Comparison of ENCODE assay signal across 1 cellular context in the genomic region with DNA sequence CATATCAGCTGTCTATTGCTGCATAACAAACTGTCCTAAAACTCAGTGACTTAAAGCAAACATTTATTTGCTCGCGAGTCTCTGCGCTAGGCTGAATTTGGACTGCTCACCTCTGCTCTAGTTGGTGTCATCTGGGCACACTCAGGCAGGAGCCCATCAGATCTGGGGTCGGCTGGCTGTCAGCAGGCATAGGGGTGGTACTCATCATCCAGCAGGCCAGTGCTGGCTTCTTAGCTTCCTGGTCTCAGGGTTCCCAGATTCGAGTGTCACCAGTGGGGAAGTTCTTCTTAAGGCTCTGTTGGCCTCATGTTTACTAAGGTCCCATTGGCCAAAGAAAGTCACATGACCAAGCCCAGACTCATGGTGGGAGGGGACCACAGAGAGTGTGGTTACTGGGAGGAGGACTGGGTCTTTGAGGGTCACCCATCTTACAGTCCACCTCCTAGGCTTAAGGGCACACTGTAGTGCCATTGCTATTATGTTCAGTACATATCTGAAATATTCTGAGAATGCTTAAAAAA.
TF ChIP-seq lines count a peak whose summit lies in the region.

No MANE protein-coding gene starts in this region.

TF ChIP-seq in K562, 482 proteins besides CTCF, POLR2A, EP300 and RAD21 (continued from another document and continues in another):
- TF ChIP-seq, protein P1, sequence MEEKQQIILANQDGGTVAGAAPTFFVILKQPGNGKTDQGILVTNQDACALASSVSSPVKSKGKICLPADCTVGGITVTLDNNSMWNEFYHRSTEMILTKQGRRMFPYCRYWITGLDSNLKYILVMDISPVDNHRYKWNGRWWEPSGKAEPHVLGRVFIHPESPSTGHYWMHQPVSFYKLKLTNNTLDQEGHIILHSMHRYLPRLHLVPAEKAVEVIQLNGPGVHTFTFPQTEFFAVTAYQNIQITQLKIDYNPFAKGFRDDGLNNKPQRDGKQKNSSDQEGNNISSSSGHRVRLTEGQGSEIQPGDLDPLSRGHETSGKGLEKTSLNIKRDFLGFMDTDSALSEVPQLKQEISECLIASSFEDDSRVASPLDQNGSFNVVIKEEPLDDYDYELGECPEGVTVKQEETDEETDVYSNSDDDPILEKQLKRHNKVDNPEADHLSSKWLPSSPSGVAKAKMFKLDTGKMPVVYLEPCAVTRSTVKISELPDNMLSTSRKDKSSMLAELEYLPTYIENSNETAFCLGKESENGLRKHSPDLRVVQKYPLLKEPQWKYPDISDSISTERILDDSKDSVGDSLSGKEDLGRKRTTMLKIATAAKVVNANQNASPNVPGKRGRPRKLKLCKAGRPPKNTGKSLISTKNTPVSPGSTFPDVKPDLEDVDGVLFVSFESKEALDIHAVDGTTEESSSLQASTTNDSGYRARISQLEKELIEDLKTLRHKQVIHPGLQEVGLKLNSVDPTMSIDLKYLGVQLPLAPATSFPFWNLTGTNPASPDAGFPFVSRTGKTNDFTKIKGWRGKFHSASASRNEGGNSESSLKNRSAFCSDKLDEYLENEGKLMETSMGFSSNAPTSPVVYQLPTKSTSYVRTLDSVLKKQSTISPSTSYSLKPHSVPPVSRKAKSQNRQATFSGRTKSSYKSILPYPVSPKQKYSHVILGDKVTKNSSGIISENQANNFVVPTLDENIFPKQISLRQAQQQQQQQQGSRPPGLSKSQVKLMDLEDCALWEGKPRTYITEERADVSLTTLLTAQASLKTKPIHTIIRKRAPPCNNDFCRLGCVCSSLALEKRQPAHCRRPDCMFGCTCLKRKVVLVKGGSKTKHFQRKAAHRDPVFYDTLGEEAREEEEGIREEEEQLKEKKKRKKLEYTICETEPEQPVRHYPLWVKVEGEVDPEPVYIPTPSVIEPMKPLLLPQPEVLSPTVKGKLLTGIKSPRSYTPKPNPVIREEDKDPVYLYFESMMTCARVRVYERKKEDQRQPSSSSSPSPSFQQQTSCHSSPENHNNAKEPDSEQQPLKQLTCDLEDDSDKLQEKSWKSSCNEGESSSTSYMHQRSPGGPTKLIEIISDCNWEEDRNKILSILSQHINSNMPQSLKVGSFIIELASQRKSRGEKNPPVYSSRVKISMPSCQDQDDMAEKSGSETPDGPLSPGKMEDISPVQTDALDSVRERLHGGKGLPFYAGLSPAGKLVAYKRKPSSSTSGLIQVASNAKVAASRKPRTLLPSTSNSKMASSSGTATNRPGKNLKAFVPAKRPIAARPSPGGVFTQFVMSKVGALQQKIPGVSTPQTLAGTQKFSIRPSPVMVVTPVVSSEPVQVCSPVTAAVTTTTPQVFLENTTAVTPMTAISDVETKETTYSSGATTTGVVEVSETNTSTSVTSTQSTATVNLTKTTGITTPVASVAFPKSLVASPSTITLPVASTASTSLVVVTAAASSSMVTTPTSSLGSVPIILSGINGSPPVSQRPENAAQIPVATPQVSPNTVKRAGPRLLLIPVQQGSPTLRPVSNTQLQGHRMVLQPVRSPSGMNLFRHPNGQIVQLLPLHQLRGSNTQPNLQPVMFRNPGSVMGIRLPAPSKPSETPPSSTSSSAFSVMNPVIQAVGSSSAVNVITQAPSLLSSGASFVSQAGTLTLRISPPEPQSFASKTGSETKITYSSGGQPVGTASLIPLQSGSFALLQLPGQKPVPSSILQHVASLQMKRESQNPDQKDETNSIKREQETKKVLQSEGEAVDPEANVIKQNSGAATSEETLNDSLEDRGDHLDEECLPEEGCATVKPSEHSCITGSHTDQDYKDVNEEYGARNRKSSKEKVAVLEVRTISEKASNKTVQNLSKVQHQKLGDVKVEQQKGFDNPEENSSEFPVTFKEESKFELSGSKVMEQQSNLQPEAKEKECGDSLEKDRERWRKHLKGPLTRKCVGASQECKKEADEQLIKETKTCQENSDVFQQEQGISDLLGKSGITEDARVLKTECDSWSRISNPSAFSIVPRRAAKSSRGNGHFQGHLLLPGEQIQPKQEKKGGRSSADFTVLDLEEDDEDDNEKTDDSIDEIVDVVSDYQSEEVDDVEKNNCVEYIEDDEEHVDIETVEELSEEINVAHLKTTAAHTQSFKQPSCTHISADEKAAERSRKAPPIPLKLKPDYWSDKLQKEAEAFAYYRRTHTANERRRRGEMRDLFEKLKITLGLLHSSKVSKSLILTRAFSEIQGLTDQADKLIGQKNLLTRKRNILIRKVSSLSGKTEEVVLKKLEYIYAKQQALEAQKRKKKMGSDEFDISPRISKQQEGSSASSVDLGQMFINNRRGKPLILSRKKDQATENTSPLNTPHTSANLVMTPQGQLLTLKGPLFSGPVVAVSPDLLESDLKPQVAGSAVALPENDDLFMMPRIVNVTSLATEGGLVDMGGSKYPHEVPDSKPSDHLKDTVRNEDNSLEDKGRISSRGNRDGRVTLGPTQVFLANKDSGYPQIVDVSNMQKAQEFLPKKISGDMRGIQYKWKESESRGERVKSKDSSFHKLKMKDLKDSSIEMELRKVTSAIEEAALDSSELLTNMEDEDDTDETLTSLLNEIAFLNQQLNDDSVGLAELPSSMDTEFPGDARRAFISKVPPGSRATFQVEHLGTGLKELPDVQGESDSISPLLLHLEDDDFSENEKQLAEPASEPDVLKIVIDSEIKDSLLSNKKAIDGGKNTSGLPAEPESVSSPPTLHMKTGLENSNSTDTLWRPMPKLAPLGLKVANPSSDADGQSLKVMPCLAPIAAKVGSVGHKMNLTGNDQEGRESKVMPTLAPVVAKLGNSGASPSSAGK (IDR thresholded peaks at IDR 0.05): peak; percentile 84
- TF ChIP-seq HNRNPUL1 (IDR thresholded peaks at IDR 0.05; ENCODE audit: low read length): no peak
- TF ChIP-seq NBN (IDR thresholded peaks at IDR 0.05; ENCODE audit: low read depth): no peak
- no peak for TF ChIP-seq PRPF4 (IDR thresholded peaks at IDR 0.05; ENCODE audit: insufficient read depth, low read depth, low read length, poor library complexity, severe bottlenecking)
- TF ChIP-seq HDAC2 (IDR thresholded peaks at IDR 0.05): no peak
- no peak for TF ChIP-seq ZNF431 (CRISPR knock-in tag; IDR thresholded peaks at IDR 0.05)
- no peak for TF ChIP-seq NCOA2 (IDR thresholded peaks at IDR 0.05; ENCODE audit: partially characterized antibody in 2 of 2)
- no peak for TF ChIP-seq SIRT6 (IDR thresholded peaks at IDR 0.05; ENCODE audit: low read depth, low read length)
- TF ChIP-seq MEF2D (tag; conservative IDR thresholded peaks at IDR 0.05; ENCODE audit: low read depth): no peak
- no peak for TF ChIP-seq UBTF (IDR thresholded peaks at IDR 0.05; ENCODE audit: borderline replicate concordance in 1 of 2, low read depth in 2 of 2, low read length in 2 of 2)
- no peak for TF ChIP-seq BRD4 (IDR thresholded peaks at IDR 0.05)
- no peak for TF ChIP-seq MECOM (CRISPR knock-in tag; IDR thresholded peaks at IDR 0.05)
- peak; percentile 42 for TF ChIP-seq POLR2B (IDR thresholded peaks at IDR 0.05; ENCODE audit: low read depth, partially characterized antibody)
- TF ChIP-seq ZNF551 (CRISPR knock-in tag; IDR thresholded peaks at IDR 0.05): no peak
- no peak for TF ChIP-seq PHF21A (IDR thresholded peaks at IDR 0.05; ENCODE audit: borderline replicate concordance, low read depth)
- no peak for TF ChIP-seq BCOR (IDR thresholded peaks at IDR 0.05)
- TF ChIP-seq ZNF23 (CRISPR knock-in tag; IDR thresholded peaks at IDR 0.05): no peak
- TF ChIP-seq BMI1 (IDR thresholded peaks at IDR 0.05; ENCODE audit: low read length): no peak
- no peak for TF ChIP-seq CHD4 (IDR thresholded peaks at IDR 0.05; ENCODE audit: insufficient read depth, insufficient replicate concordance, low read depth, low read length, poor library complexity, severe bottlenecking)
- no peak for TF ChIP-seq FOSL1 (tag; conservative IDR thresholded peaks at IDR 0.05)
- TF ChIP-seq ETV1 (tag; conservative IDR thresholded peaks at IDR 0.05; ENCODE audit: low read depth): no peak
- TF ChIP-seq CBX1 (IDR thresholded peaks at IDR 0.05; ENCODE audit: low read depth): no peak
- no peak for TF ChIP-seq TCF3 (CRISPR knock-in tag; IDR thresholded peaks at IDR 0.05)
- TF ChIP-seq NRF1 (conservative IDR thresholded peaks at IDR 0.05 in 1 of 2, IDR thresholded peaks at IDR 0.05 in 1 of 2): no peak
- TF ChIP-seq ARID2 (IDR thresholded peaks at IDR 0.05): no peak
- peak; percentile 83 for TF ChIP-seq L3MBTL2 (IDR thresholded peaks at IDR 0.05)
- TF ChIP-seq, protein P2, sequence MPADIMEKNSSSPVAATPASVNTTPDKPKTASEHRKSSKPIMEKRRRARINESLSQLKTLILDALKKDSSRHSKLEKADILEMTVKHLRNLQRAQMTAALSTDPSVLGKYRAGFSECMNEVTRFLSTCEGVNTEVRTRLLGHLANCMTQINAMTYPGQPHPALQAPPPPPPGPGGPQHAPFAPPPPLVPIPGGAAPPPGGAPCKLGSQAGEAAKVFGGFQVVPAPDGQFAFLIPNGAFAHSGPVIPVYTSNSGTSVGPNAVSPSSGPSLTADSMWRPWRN (IDR thresholded peaks at IDR 0.05; ENCODE audit: low read depth): no peak
- no peak for TF ChIP-seq TAL1 (IDR thresholded peaks at IDR 0.05)
- TF ChIP-seq ZNF134 (CRISPR knock-in tag; conservative IDR thresholded peaks at IDR 0.05): no peak
- TF ChIP-seq MAX (CRISPR knock-in tag; IDR thresholded peaks at IDR 0.05): 0 out of 2 replicates have a peak, but pooled peaks have one; percentile 18
- TF ChIP-seq CAMTA2 (CRISPR knock-in tag; conservative IDR thresholded peaks at IDR 0.05): no peak
- no peak for TF ChIP-seq RBM17 (IDR thresholded peaks at IDR 0.05; ENCODE audit: borderline replicate concordance, low read depth, low read length)
- no peak for TF ChIP-seq HLTF (IDR thresholded peaks at IDR 0.05)
- no peak for TF ChIP-seq C11orf30 (IDR thresholded peaks at IDR 0.05; ENCODE audit: low read depth)
- TF ChIP-seq ZNF57 (CRISPR knock-in tag; IDR thresholded peaks at IDR 0.05): no peak
- no peak for TF ChIP-seq GTF2F1 (IDR thresholded peaks at IDR 0.05; ENCODE audit: low read depth, low read length)
- TF ChIP-seq, protein P3, sequence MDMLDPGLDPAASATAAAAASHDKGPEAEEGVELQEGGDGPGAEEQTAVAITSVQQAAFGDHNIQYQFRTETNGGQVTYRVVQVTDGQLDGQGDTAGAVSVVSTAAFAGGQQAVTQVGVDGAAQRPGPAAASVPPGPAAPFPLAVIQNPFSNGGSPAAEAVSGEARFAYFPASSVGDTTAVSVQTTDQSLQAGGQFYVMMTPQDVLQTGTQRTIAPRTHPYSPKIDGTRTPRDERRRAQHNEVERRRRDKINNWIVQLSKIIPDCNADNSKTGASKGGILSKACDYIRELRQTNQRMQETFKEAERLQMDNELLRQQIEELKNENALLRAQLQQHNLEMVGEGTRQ (CRISPR knock-in tag; IDR thresholded peaks at IDR 0.05): peak; percentile 88
- TF ChIP-seq THRA (IDR thresholded peaks at IDR 0.05): no peak
- no peak for TF ChIP-seq SRSF9 (IDR thresholded peaks at IDR 0.05; ENCODE audit: borderline replicate concordance, low read depth, low read length)
- peak; percentile 28; the same call in 1 of the 2 replicates for TF ChIP-seq PHF8 (IDR thresholded peaks at IDR 0.05; ENCODE audit: borderline replicate concordance, low read length)
- TF ChIP-seq POLR3G (IDR thresholded peaks at IDR 0.05; ENCODE audit: extremely low read depth, insufficient read length, insufficient replicate concordance): no peak
- no peak for TF ChIP-seq SREBF1 (IDR thresholded peaks at IDR 0.05; ENCODE audit: borderline replicate concordance, low read depth, low read length)
- no peak for TF ChIP-seq NCOA6 (IDR thresholded peaks at IDR 0.05)
- TF ChIP-seq ELK1 (CRISPR knock-in tag; IDR thresholded peaks at IDR 0.05): no peak
- no peak for TF ChIP-seq ZNF274 (IDR thresholded peaks at IDR 0.05; ENCODE audit: borderline replicate concordance, low read depth, low read length)
- TF ChIP-seq ZNF830 (CRISPR knock-in tag; IDR thresholded peaks at IDR 0.05): no peak
- TF ChIP-seq ZNF449 (CRISPR knock-in tag; IDR thresholded peaks at IDR 0.05): no peak
- TF ChIP-seq RBM25 (IDR thresholded peaks at IDR 0.05; ENCODE audit: low read depth, low read length, severe bottlenecking): no peak
